ENCODE assay signal across 4 cellular contexts in genomic region chr16:65077181-65077580, GRCh38. TPM values are rescaled to one million over a fixed set of nuclear protein-coding genes. Genes with fewer than 3 reads are reported as not detected.
"Had no signal": no experiment of that assay in that cellular context is flagged by ENCODE, and none has a peak within 500 bp of the region (broad histone marks: within the 10 kb centered on the region; RNA-seq: fewer than 3 reads in every experiment).

No MANE protein-coding gene starts in this region.

- H3K4me3 ChIP-seq: GM12878 had no signal

- DNase-seq: GDM1, GF-D8 had no signal

- ATAC-seq: GM12878 had no signal

RNA-seq across cellular contexts. Expression of gene CDH11, which starts 44.7 kb away (rescaled TPM):
- total RNA-seq: G401 had no signal
